In genomic region chr11:114202011-114202609, GRCh38 we compare ENCODE assay signal across 21 cellular contexts.
DNase-seq lines count a peak whose midpoint lies in the region; ATAC-seq lines count a peak whose summit lies in the region.
"Had no signal": no experiment of that assay in that cellular context is flagged by ENCODE, and none has a peak within 500 bp of the region (broad histone marks: within the 10 kb centered on the region; RNA-seq: fewer than 3 reads in every experiment).

No MANE protein-coding gene starts in this region.

- no peaks in the 10 kb centered on the region for H3K9me3 ChIP-seq in adipocyte (ENCODE audit: control insufficient read depth, low read length)
- H3K9me3 ChIP-seq: lower lobe of right lung had no signal

- H3K4me3 Mint-ChIP-seq in immature natural killer cell, result no peak overlapping the region
- no peak overlapping the region for H3K4me3 Mint-ChIP-seq in stimulated activated effector memory CD8-positive, alpha-beta T cell treated with anti-CD3 and anti-CD28 coated beads, Interleukin-12 subunit alpha, Interleukin-12 subunit beta, amount 100 ng/mL, for 72 hours
- H3K4me3 Mint-ChIP-seq: activated T-helper 17 cell treated with anti-CD3 and anti-CD28 coated beads, Interleukin-2, amount 50 U/mL, for 72 hours; CD4-positive, alpha-beta memory T cell had no signal

- peaks cover 34% of the 10 kb centered on the region for H3K36me3 ChIP-seq in adipocyte (ENCODE audit: control insufficient read depth, insufficient read depth, low read length, severe bottlenecking)

- H3K9me3 Mint-ChIP-seq in immature natural killer cell, result no peaks in the 10 kb centered on the region
- no peaks in the 10 kb centered on the region for H3K9me3 Mint-ChIP-seq in stimulated activated effector memory CD8-positive, alpha-beta T cell treated with anti-CD3 and anti-CD28 coated beads, Interleukin-12 subunit alpha, Interleukin-12 subunit beta, amount 100 ng/mL, for 72 hours
- H3K9me3 Mint-ChIP-seq in activated naive CD4-positive, alpha-beta T cell treated with anti-CD3 and anti-CD28 coated beads, Interleukin-2, amount 50 U/mL, for 72 hours, result no peaks in the 10 kb centered on the region
- H3K9me3 Mint-ChIP-seq: activated T-helper 17 cell treated with anti-CD3 and anti-CD28 coated beads, Interleukin-2, amount 50 U/mL, for 72 hours; CD4-positive, alpha-beta memory T cell had no signal

- peak overlapping the region; percentile 30 to 86 (median 76) for H3K27ac Mint-ChIP-seq in immature natural killer cell
- H3K27ac Mint-ChIP-seq in stimulated activated effector memory CD8-positive, alpha-beta T cell treated with anti-CD3 and anti-CD28 coated beads, Interleukin-12 subunit alpha, Interleukin-12 subunit beta, amount 100 ng/mL, for 72 hours, result peak overlapping the region; percentile 81
- H3K27ac Mint-ChIP-seq in activated naive CD4-positive, alpha-beta T cell treated with anti-CD3 and anti-CD28 coated beads, Interleukin-2, amount 50 U/mL, for 72 hours, result no peak overlapping the region
- H3K27ac Mint-ChIP-seq: activated T-helper 17 cell treated with anti-CD3 and anti-CD28 coated beads, Interleukin-2, amount 50 U/mL, for 72 hours had no signal

- H3K27me3 Mint-ChIP-seq in immature natural killer cell (ENCODE audit: low read depth in 3 of 3), result peaks cover 2 to 6% (median 3%) of the 10 kb centered on the region in 3 donors
- H3K27me3 Mint-ChIP-seq: activated T-helper 17 cell treated with anti-CD3 and anti-CD28 coated beads, Interleukin-2, amount 50 U/mL, for 72 hours; CD4-positive, alpha-beta memory T cell had no signal

- H3K27me3 ChIP-seq in adipocyte (replicated peaks; ENCODE audit: control insufficient read depth, insufficient read depth, low read length), result no peaks in the 10 kb centered on the region

- peak; percentile 85 for ATAC-seq in stimulated activated effector memory CD8-positive, alpha-beta T cell treated with anti-CD3 and anti-CD28 coated beads, Interleukin-12 subunit alpha, Interleukin-12 subunit beta, amount 100 ng/mL, for 72 hours
- ATAC-seq in activated naive CD4-positive, alpha-beta T cell treated with anti-CD3 and anti-CD28 coated beads, Interleukin-2, amount 50 U/mL, for 72 hours, result no peak
- ATAC-seq: activated CD4-positive, CD25-positive, alpha-beta regulatory T cell treated with anti-CD3 and anti-CD28 coated beads, Interleukin-2, amount 50 U/mL, for 24 hours; activated T-helper 17 cell treated with anti-CD3 and anti-CD28 coated beads, Interleukin-2, amount 50 U/mL, for 72 hours; lower lobe of right lung had no signal

- peaks cover 59% of the 10 kb centered on the region for H3K4me1 ChIP-seq in adipocyte (ENCODE audit: control insufficient read depth, insufficient read depth, low read length)

- H3K9ac ChIP-seq in adipocyte (ENCODE audit: low read length), result peak overlapping the region; percentile 7

- DNase-seq in HCEC 1CT (peak; percentile 51), adipocyte (ENCODE audit: low read depth) (no peak), immature natural killer cell (no peak)
- no peak for DNase-seq in stimulated activated effector memory CD8-positive, alpha-beta T cell treated with anti-CD3 and anti-CD28 coated beads, Interleukin-12 subunit alpha, Interleukin-12 subunit beta, amount 100 ng/mL, for 72 hours (ENCODE audit: low spot score in 2 of 2)
- no peak for DNase-seq in activated naive CD4-positive, alpha-beta T cell treated with anti-CD3 and anti-CD28 coated beads, Interleukin-2, amount 50 U/mL, for 72 hours (ENCODE audit: low spot score in 2 of 2)
- DNase-seq in activated CD4-positive, alpha-beta T cell treated with anti-CD3 and anti-CD28 coated beads for 1 hour, result no peak
- no peak for DNase-seq in stimulated activated CD4-positive, alpha-beta T cell treated with anti-CD3 and anti-CD28 coated beads, Interleukin-15, amount 100 ng/mL, for 24 hours
- DNase-seq: activated CD8-positive, alpha-beta memory T cell treated with anti-CD3 and anti-CD28 coated beads for 24 hours; CD4-positive, alpha-beta memory T cell; central memory CD4-positive, alpha-beta T cell; DMS53; effector memory CD4-positive, alpha-beta T cell; H7; head of caudate nucleus; lower lobe of right lung; NCI-H1436; NCI-H2171; NCI-H82; stimulated activated CD4-positive, alpha-beta T cell treated with anti-CD3 and anti-CD28 coated beads, Interleukin-2, amount 100 ng/mL, for 24 hours had no signal

- no peak overlapping the region for H3K4me3 ChIP-seq in adipocyte (ENCODE audit: low read length)
- H3K4me3 ChIP-seq: lower lobe of right lung had no signal

- H3K36me3 Mint-ChIP-seq in immature natural killer cell, result peaks cover 0 to 3% (median 0%) of the 10 kb centered on the region in 3 donors
- H3K36me3 Mint-ChIP-seq in stimulated activated effector memory CD8-positive, alpha-beta T cell treated with anti-CD3 and anti-CD28 coated beads, Interleukin-12 subunit alpha, Interleukin-12 subunit beta, amount 100 ng/mL, for 72 hours, result peaks cover 43% of the 10 kb centered on the region
- no peaks in the 10 kb centered on the region for H3K36me3 Mint-ChIP-seq in activated naive CD4-positive, alpha-beta T cell treated with anti-CD3 and anti-CD28 coated beads, Interleukin-2, amount 50 U/mL, for 72 hours
- H3K36me3 Mint-ChIP-seq: CD4-positive, alpha-beta memory T cell had no signal

- H3K4me1 Mint-ChIP-seq in immature natural killer cell, result peaks cover 34 to 77% of the 10 kb centered on the region in 2 donors
- peaks cover 27% of the 10 kb centered on the region for H3K4me1 Mint-ChIP-seq in stimulated activated effector memory CD8-positive, alpha-beta T cell treated with anti-CD3 and anti-CD28 coated beads, Interleukin-12 subunit alpha, Interleukin-12 subunit beta, amount 100 ng/mL, for 72 hours
- H3K4me1 Mint-ChIP-seq: activated T-helper 17 cell treated with anti-CD3 and anti-CD28 coated beads, Interleukin-2, amount 50 U/mL, for 72 hours had no signal

Comparison
In these comparisons a context has a peak if more than half of its experiments do, and no peak if none do; other contexts are left out.
1. H3K27ac Mint-ChIP-seq: peak in immature natural killer cell (6 of 6) and stimulated activated effector memory CD8-positive, alpha-beta T cell treated with anti-CD3 and anti-CD28 coated beads, Interleukin-12 subunit alpha, Interleukin-12 subunit beta, amount 100 ng/mL, for 72 hours (single experiment); none in activated naive CD4-positive, alpha-beta T cell treated with anti-CD3 and anti-CD28 coated beads, Interleukin-2, amount 50 U/mL, for 72 hours (0 of 2).